ENCODE assay signal across 17 cellular contexts in the genomic region with DNA sequence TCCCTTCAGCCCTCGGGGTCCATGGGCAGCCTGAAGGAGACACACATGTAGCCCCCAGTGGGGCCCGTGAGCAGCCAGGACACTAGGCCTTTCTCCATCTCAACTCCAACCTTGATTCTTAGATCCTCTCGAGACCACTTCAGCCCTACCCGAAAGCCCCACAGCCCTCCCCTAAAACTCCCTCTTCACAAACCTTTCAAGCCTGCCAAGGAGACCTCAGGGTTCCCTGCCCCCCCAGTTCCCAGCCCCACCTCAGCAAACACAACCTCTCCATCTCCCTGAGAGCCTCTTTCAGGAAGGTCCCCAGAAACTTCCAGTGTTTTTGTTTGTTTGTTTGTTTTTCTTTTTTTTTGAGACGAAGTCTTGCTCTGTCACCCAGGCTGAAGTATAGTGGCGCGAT.
"Had no signal": no experiment of that assay in that cellular context is flagged by ENCODE, and none has a peak within 500 bp of the region (broad histone marks: within the 10 kb centered on the region; RNA-seq: fewer than 3 reads in every experiment).

No MANE protein-coding gene starts in this region.

- ATAC-seq: esophagus mucosa; heart right ventricle; left lobe of liver; naive thymus-derived CD4-positive, alpha-beta T cell; psoas muscle had no signal

- H3K27ac Mint-ChIP-seq: endodermal cell had no signal

- H3K9me3 Mint-ChIP-seq: endodermal cell had no signal

- H3K4me3 Mint-ChIP-seq: endodermal cell had no signal

- DNase-seq: effector CD4-positive, alpha-beta T cell; endodermal cell; heart right ventricle; hypothalamus; mammary epithelial cell; naive thymus-derived CD4-positive, alpha-beta T cell; retina; sigmoid colon; stimulated activated CD4-positive, alpha-beta T cell treated with anti-CD3 and anti-CD28 coated beads, Interleukin-2, amount 100 ng/mL, for 24 hours; stimulated activated CD4-positive, alpha-beta T cell treated with anti-CD3 and anti-CD28 coated beads, Interleukin-4, amount 100 ng/mL, for 4 hours; stimulated activated naive CD4-positive, alpha-beta T cell; stomach; substantia nigra; trophoblast cell had no signal

- H3K4me1 Mint-ChIP-seq: endodermal cell had no signal
